In the genomic region with DNA sequence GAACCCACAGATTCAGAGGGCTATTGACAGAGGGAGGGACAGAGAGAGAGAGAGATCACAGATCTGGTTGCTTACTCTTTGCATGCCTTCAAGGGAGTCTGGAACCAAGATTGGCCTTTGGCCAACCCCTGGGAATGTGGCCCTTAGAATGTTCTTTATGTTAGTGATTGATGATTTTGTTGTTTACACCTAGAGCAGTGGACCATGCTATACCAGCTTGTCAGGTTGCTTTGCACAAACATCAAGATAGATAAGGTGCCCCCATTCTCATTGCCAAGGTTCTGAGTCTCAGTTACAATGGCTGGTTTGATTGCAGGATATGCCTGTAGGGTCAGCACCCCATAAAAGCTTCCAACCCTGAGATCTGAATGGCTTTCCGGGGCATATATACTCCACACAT, we compare ENCODE assay signal across 20 cellular contexts.
"Had no signal": no experiment of that assay in that cellular context is flagged by ENCODE, and none has a peak within 500 bp of the region (broad histone marks: within the 10 kb centered on the region; RNA-seq: fewer than 3 reads in every experiment).

No MANE protein-coding gene starts in this region.

- H3K4me1 Mint-ChIP-seq: activated naive CD8-positive, alpha-beta T cell treated with anti-CD3 and anti-CD28 coated beads for 36 hours; central memory CD8-positive, alpha-beta T cell; naive thymus-derived CD4-positive, alpha-beta T cell; neural progenitor cell; WTC11 had no signal

- H3K9ac ChIP-seq: neural progenitor cell had no signal

- H3K9me3 ChIP-seq: left ventricle myocardium inferior, right atrium auricular region, spleen, upper lobe of left lung had no signal

- H3K36me3 ChIP-seq: left ventricle myocardium inferior, neural progenitor cell, right atrium auricular region, spleen, upper lobe of left lung had no signal

- H3K9me3 Mint-ChIP-seq: activated CD4-positive, alpha-beta memory T cell treated with anti-CD3 and anti-CD28 coated beads for 36 hours; central memory CD8-positive, alpha-beta T cell had no signal

- H3K4me2 ChIP-seq: neural progenitor cell had no signal

- H3K4me3 ChIP-seq: dorsolateral prefrontal cortex, left ventricle myocardium inferior, neural progenitor cell, right atrium auricular region, spleen, upper lobe of left lung had no signal

- H3K4me1 ChIP-seq: left ventricle myocardium inferior, neural progenitor cell, right atrium auricular region, spleen, upper lobe of left lung had no signal

- H3K36me3 Mint-ChIP-seq: activated CD4-positive, alpha-beta memory T cell treated with anti-CD3 and anti-CD28 coated beads for 36 hours; activated naive CD8-positive, alpha-beta T cell treated with anti-CD3 and anti-CD28 coated beads for 36 hours; naive thymus-derived CD4-positive, alpha-beta T cell; neural progenitor cell; WTC11 had no signal

- H3K4me3 Mint-ChIP-seq: activated CD4-positive, alpha-beta memory T cell treated with anti-CD3 and anti-CD28 coated beads for 36 hours; activated naive CD8-positive, alpha-beta T cell treated with anti-CD3 and anti-CD28 coated beads for 36 hours; central memory CD8-positive, alpha-beta T cell; effector memory CD8-positive, alpha-beta T cell; naive thymus-derived CD4-positive, alpha-beta T cell; neural progenitor cell; WTC11 had no signal

- H3K27me3 Mint-ChIP-seq: activated CD4-positive, alpha-beta memory T cell treated with anti-CD3 and anti-CD28 coated beads for 36 hours had no signal

- ATAC-seq: effector memory CD8-positive, alpha-beta T cell; esophagus mucosa; naive thymus-derived CD4-positive, alpha-beta T cell; WTC11 had no signal

- DNase-seq: activated CD4-positive, alpha-beta memory T cell treated with anti-CD3 and anti-CD28 coated beads for 36 hours; activated CD4-positive, alpha-beta T cell treated with anti-CD3 and anti-CD28 coated beads for 48 hours; activated naive CD4-positive, alpha-beta T cell treated with Interleukin-2 at 50 U/mL for 16 hours; activated naive CD8-positive, alpha-beta T cell treated with anti-CD3 and anti-CD28 coated beads for 36 hours; activated T-cell treated with anti-CD3 and anti-CD28 coated beads, Interleukin-2, amount 50 U/mL, for 48 hours; dorsolateral prefrontal cortex; effector memory CD8-positive, alpha-beta T cell; foreskin melanocyte; left ventricle myocardium inferior; naive thymus-derived CD4-positive, alpha-beta T cell; spleen; stimulated activated CD4-positive, alpha-beta T cell treated with anti-CD3 and anti-CD28 coated beads, Interleukin-4, amount 100 ng/mL, for 1 hour; stimulated activated naive CD4-positive, alpha-beta T cell treated with Interleukin-2 at 50 U/mL for 16 hours; T-helper 9 cell; upper lobe of left lung had no signal

- H3K27ac Mint-ChIP-seq: activated CD4-positive, alpha-beta memory T cell treated with anti-CD3 and anti-CD28 coated beads for 36 hours; activated naive CD8-positive, alpha-beta T cell treated with anti-CD3 and anti-CD28 coated beads for 36 hours; effector memory CD8-positive, alpha-beta T cell; naive thymus-derived CD4-positive, alpha-beta T cell; neural progenitor cell; WTC11 had no signal

- H3K27me3 ChIP-seq: dorsolateral prefrontal cortex, neural progenitor cell, right atrium auricular region, upper lobe of left lung had no signal

- H3K27ac ChIP-seq: dorsolateral prefrontal cortex, left ventricle myocardium inferior, neural progenitor cell, right atrium auricular region, spleen, upper lobe of left lung had no signal

- H2AFZ ChIP-seq: neural progenitor cell had no signal
